ENCODE assay signal across 14 cellular contexts in genomic region chr6:20826378-20826777, GRCh38.
DNase-seq lines count a peak whose midpoint lies in the region; ATAC-seq, FAIRE-seq and TF ChIP-seq lines count a peak whose summit lies in the region.
"Had no signal": no experiment of that assay in that cellular context is flagged by ENCODE, and none has a peak within 500 bp of the region (broad histone marks: within the 10 kb centered on the region; RNA-seq: fewer than 3 reads in every experiment).

No MANE protein-coding gene starts in this region.

- peak; percentile 67; the same call in 1 of the 2 replicates for TF ChIP-seq EP300 in K562 (IDR thresholded peaks at IDR 0.05; ENCODE audit: low read length)

- no peaks in the 10 kb centered on the region for H3K79me2 ChIP-seq in K562 (ENCODE audit: control insufficient read depth, insufficient read depth, low read length)

- no peak for TF ChIP-seq RAD21 in K562 (CRISPR knock-in tag; conservative IDR thresholded peaks at IDR 0.05 in 1 of 2, IDR thresholded peaks at IDR 0.05 in 1 of 2)

- no peak for TF ChIP-seq CTCF in K562 (IDR thresholded peaks at IDR 0.05 in 2 of 3, conservative IDR thresholded peaks at IDR 0.05 in 1 of 3; ENCODE audit: insufficient read depth in 2 of 3, low read depth in 1 of 3, low read length in 3 of 3)
- TF ChIP-seq CTCF in heart right ventricle (IDR thresholded peaks at IDR 0.05): no peak
- no peak for TF ChIP-seq CTCF in lower lobe of right lung (IDR thresholded peaks at IDR 0.05)

- H3K4me2 ChIP-seq in K562 (ENCODE audit: insufficient read depth, low read length): no peak overlapping the region

- H3K9me1 ChIP-seq in K562 (ENCODE audit: control insufficient read depth, insufficient read depth, low read length): no peaks in the 10 kb centered on the region

- in situ Hi-C loops in K562 (cut with MboI): no loop called here

- H3K36me3 ChIP-seq in K562 (ENCODE audit: control insufficient read depth, insufficient read depth, low read length) (no peaks in the 10 kb centered on the region), heart right ventricle (no peaks in the 10 kb centered on the region), lower lobe of right lung (no peaks in the 10 kb centered on the region)
- H3K36me3 ChIP-seq: prostate gland had no signal

- H3K4me1 ChIP-seq in K562 (replicated peaks in 1 of 2; ENCODE audit: control insufficient read depth in 2 of 2, insufficient read depth in 2 of 2, low read length in 2 of 2) (peaks cover 0 to 8% of the 10 kb centered on the region in 2 experiments; a peak in 1 of 5 replicates), heart right ventricle (peaks cover 7 to 29% (median 18%) of the 10 kb centered on the region in 9 donors), lower lobe of right lung (no peaks in the 10 kb centered on the region)
- H3K4me1 ChIP-seq: prostate gland had no signal

- ATAC-seq in HG02885 (IDR thresholded peaks at IDR 0.05; ENCODE audit: poor library complexity, unreplicated experiment): peak; percentile 43
- ATAC-seq in K562: peak; percentile 79
- peak in 6 of 8 donors; percentile 46 to 76 (median 64) for ATAC-seq in heart right ventricle
- no peak for ATAC-seq in lower lobe of right lung

- no peak overlapping the region for H2AFZ ChIP-seq in K562 (ENCODE audit: low read depth, low read length)

- H3K9me3 ChIP-seq in K562 (replicated peaks; ENCODE audit: control insufficient read depth, insufficient read depth, low read depth, low read length): no peaks in the 10 kb centered on the region
- H3K9me3 ChIP-seq in heart right ventricle: peaks cover 0 to 12% (median 0%) of the 10 kb centered on the region in 11 donors
- no peaks in the 10 kb centered on the region for H3K9me3 ChIP-seq in lower lobe of right lung
- H3K9me3 ChIP-seq: prostate gland had no signal

- peak; percentile 40 for FAIRE-seq in K562 (lab: Jason Lieb, UNC)
- FAIRE-seq: TTC549 had no signal

- CTCF ChIA-PET in K562 (lab: Yijun Ruan, JAX; ENCODE audit: low intra/inter-chr PET ratio): no interaction called here

- H3K4me3 ChIP-seq in K562 (no peak overlapping the region), heart right ventricle (no peak overlapping the region), lower lobe of right lung (no peak overlapping the region)
- H3K4me3 ChIP-seq: prostate gland had no signal

- H3K27ac ChIP-seq in K562 (ENCODE audit: extremely low read depth, low read depth, low read length) (no peak overlapping the region), heart right ventricle (peak overlapping the region in 6 of 10 donors; percentile 6 to 40 (median 26)), lower lobe of right lung (no peak overlapping the region)
- H3K27ac ChIP-seq: prostate gland had no signal

- peak; percentile 29 for DNase-seq in AG08396 (ENCODE audit: low spot score)
- peak in 2 of 4 experiments; percentile 38 to 58 for DNase-seq in K562 (ENCODE audit: extremely low read depth in 1 of 4, low spot score in 3 of 4)
- DNase-seq in heart right ventricle: no peak
- DNase-seq in ureter (ENCODE audit: low spot score): no peak
- no peak for DNase-seq in GM19240 (ENCODE audit: insufficient read length, low spot score)
- DNase-seq in posterior cingulate gyrus: no peak
- no peak for DNase-seq in lower lobe of right lung
- DNase-seq: central memory CD4-positive, alpha-beta T cell; GOT3; mesendoderm; NCI-H187 had no signal

- BruUV-seq in K562 (replicated peaks; lab: Mats Ljungman, UMichigan): no TSS peak

- no peaks in the 10 kb centered on the region for H4K20me1 ChIP-seq in K562 (replicated peaks; ENCODE audit: control insufficient read depth, insufficient read depth, low read length)

- intact Hi-C loops in K562 (cut with micrococcal nuclease) (no loop called here), heart right ventricle (cut with DNase I) (no loop called here), posterior cingulate gyrus (cut with DNase I) (no loop called here), lower lobe of right lung (cut with DNase I) (no loop called here)

- WGBS in K562 (ENCODE audit: insufficient coverage, low coverage, missing lambda C conversion rate): 2% methylated on average over 6 of the region's 6 CpGs
- 34 to 43% methylated on average over 6 of the region's 6 CpGs for WGBS in heart right ventricle, 2 donors

- H3K9ac ChIP-seq in K562 (ENCODE audit: insufficient read depth in 1 of 2, low read depth in 2 of 2, low read length in 2 of 2): no peak overlapping the region

- H3K27me3 ChIP-seq in K562 (ENCODE audit: control insufficient read depth in 2 of 2, insufficient read depth in 2 of 2, low read length in 2 of 2) (no peaks in the 10 kb centered on the region), heart right ventricle (no peaks in the 10 kb centered on the region), lower lobe of right lung (ENCODE audit: low read depth) (no peaks in the 10 kb centered on the region)

- POLR2A ChIA-PET in K562 (lab: Yijun Ruan, JAX): no interaction called here

- TF ChIP-seq POLR2A in K562 (conservative IDR thresholded peaks at IDR 0.05): no peak

TF ChIP-seq in K562, 482 proteins besides CTCF, POLR2A, EP300 and RAD21 (continues in another document):
- TF ChIP-seq ZNF408 (CRISPR knock-in tag; IDR thresholded peaks at IDR 0.05; ENCODE audit: low read depth) (no peak), ZNF668 (CRISPR knock-in tag; IDR thresholded peaks at IDR 0.05) (no peak), NCOA4 (IDR thresholded peaks at IDR 0.05; ENCODE audit: partially characterized antibody) (no peak), BCL6 (CRISPR knock-in tag; IDR thresholded peaks at IDR 0.05) (no peak), RFX5 (IDR thresholded peaks at IDR 0.05; ENCODE audit: low read depth, low read length) (no peak), SRSF1 (IDR thresholded peaks at IDR 0.05; ENCODE audit: low read depth, low read length) (no peak), CBX3 (IDR thresholded peaks at IDR 0.05; ENCODE audit: borderline replicate concordance in 1 of 2, low read length in 2 of 2) (no peak), SMARCC2 (IDR thresholded peaks at IDR 0.05; ENCODE audit: low read depth) (0 out of 2 replicates have a peak, but pooled peaks have one; percentile 65), ZNF444 (CRISPR knock-in tag; IDR thresholded peaks at IDR 0.05) (no peak)
- TF ChIP-seq, protein P1, sequence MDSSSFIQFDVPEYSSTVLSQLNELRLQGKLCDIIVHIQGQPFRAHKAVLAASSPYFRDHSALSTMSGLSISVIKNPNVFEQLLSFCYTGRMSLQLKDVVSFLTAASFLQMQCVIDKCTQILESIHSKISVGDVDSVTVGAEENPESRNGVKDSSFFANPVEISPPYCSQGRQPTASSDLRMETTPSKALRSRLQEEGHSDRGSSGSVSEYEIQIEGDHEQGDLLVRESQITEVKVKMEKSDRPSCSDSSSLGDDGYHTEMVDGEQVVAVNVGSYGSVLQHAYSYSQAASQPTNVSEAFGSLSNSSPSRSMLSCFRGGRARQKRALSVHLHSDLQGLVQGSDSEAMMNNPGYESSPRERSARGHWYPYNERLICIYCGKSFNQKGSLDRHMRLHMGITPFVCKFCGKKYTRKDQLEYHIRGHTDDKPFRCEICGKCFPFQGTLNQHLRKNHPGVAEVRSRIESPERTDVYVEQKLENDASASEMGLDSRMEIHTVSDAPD (CRISPR knock-in tag; IDR thresholded peaks at IDR 0.05): no peak
- TF ChIP-seq, protein P2, sequence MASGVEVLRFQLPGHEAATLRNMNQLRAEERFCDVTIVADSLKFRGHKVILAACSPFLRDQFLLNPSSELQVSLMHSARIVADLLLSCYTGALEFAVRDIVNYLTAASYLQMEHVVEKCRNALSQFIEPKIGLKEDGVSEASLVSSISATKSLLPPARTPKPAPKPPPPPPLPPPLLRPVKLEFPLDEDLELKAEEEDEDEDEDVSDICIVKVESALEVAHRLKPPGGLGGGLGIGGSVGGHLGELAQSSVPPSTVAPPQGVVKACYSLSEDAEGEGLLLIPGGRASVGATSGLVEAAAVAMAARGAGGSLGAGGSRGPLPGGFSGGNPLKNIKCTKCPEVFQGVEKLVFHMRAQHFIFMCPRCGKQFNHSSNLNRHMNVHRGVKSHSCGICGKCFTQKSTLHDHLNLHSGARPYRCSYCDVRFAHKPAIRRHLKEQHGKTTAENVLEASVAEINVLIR (CRISPR knock-in tag; IDR thresholded peaks at IDR 0.05): no peak

Comparison
In these comparisons a context has a peak if more than half of its experiments do, and no peak if none do; other contexts are left out.
1. ATAC-seq: peak in HG02885 (single experiment), K562 (single experiment) and heart right ventricle (6 of 8); none in lower lobe of right lung (0 of 2).
2. H3K27ac ChIP-seq: peak in heart right ventricle (6 of 10); none in K562 (single experiment) and lower lobe of right lung (single experiment).